In the genomic region with DNA sequence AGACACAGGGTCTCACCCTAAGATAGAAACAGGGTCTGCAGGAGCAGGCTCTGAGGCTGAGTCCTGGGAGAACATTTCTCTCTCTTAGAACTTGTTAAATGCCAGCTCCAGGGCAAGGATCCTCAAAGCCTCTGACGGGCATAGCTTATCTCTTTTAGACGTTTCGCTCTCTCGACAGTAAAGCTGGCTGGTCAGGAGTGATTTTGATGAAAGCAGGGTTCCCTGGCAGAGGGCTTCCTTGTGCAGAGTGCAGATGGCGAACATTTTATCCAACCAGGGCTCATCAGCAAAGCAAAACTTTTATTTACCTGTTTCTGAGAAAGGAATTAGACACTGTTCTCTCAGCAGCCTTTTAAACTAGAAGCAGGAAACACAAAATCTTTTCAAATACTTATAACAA, we compare ENCODE assay signal across 8 cellular contexts.
"Had no signal": no experiment of that assay in that cellular context is flagged by ENCODE, and none has a peak within 500 bp of the region (broad histone marks: within the 10 kb centered on the region; RNA-seq: fewer than 3 reads in every experiment).

No MANE protein-coding gene starts in this region.

- H3K9me3 ChIP-seq: HAP-1 had no signal

- DNase-seq: H7, HFFc6, IMR-90 had no signal

- H3K4me2 ChIP-seq: GM23338 had no signal

- H3K36me3 ChIP-seq: HAP-1 had no signal

- FAIRE-seq: K562 had no signal

- H3K4me3 Mint-ChIP-seq: GM23338, HFFc6 had no signal

- H3K27ac Mint-ChIP-seq: GM23338, HFFc6 had no signal

- H3K9me3 Mint-ChIP-seq: GM23338, HFFc6 had no signal

- H2AFZ ChIP-seq: GM23338 had no signal

- H3K27ac ChIP-seq: HL-60 had no signal

- H3K4me1 ChIP-seq: HAP-1 had no signal

- H3K4me3 ChIP-seq: GM23338, HAP-1, K562 had no signal

- ATAC-seq: GM23338, HCT116, K562 had no signal
